Comparison of ENCODE assay signal across 25 cellular contexts in genomic region chr7:78863248-78863647, GRCh38.
DNase-seq lines count a peak whose midpoint lies in the region; ATAC-seq and TF ChIP-seq lines count a peak whose summit lies in the region.
"Had no signal": no experiment of that assay in that cellular context is flagged by ENCODE, and none has a peak within 500 bp of the region (broad histone marks: within the 10 kb centered on the region; RNA-seq: fewer than 3 reads in every experiment).

No MANE protein-coding gene starts in this region.

- H3K4me3 Mint-ChIP-seq in WTC11 (no peak overlapping the region), mesothelial cell of epicardium (no peak overlapping the region)
- H3K4me3 Mint-ChIP-seq: activated CD4-positive, alpha-beta memory T cell treated with anti-CD3 and anti-CD28 coated beads, Interleukin-2, amount 10 ng/mL, durations not matched to agents 7 days and 5 days; activated naive CD4-positive, alpha-beta T cell treated with anti-CD3 and anti-CD28 coated beads, Interleukin-2, amount 10 ng/mL, durations not matched to agents 7 days and 5 days; H9 had no signal

- H3K9me3 Mint-ChIP-seq in WTC11 (peaks cover 25% of the 10 kb centered on the region), mesothelial cell of epicardium (peaks cover 24% of the 10 kb centered on the region)

- ATAC-seq in Right ventricle myocardium superior (ENCODE audit: poor library complexity) (peak; percentile 89), WTC11 (no peak; the same call in 1 of the 2 replicates), GM19351 (IDR thresholded peaks at IDR 0.05; ENCODE audit: unreplicated experiment) (no peak)
- ATAC-seq: activated CD4-positive, CD25-positive, alpha-beta regulatory T cell treated with anti-CD3 and anti-CD28 coated beads, Interleukin-2, amount 50 U/mL, for 24 hours; esophagus mucosa; psoas muscle had no signal

- peaks cover 9% of the 10 kb centered on the region for H3K4me1 Mint-ChIP-seq in WTC11
- H3K4me1 Mint-ChIP-seq in mesothelial cell of epicardium = peaks cover 14% of the 10 kb centered on the region
- H3K4me1 Mint-ChIP-seq: activated CD4-positive, alpha-beta memory T cell treated with anti-CD3 and anti-CD28 coated beads, Interleukin-2, amount 10 ng/mL, durations not matched to agents 7 days and 5 days; activated naive CD4-positive, alpha-beta T cell treated with anti-CD3 and anti-CD28 coated beads, Interleukin-2, amount 10 ng/mL, durations not matched to agents 7 days and 5 days had no signal

- DNase-seq in Right ventricle myocardium superior = no peak
- no peak for DNase-seq in cardiac septum (ENCODE audit: low spot score)
- DNase-seq in WTC11 (ENCODE audit: low spot score) = no peak
- no peak for DNase-seq in mesothelial cell of epicardium (ENCODE audit: low spot score in 2 of 2, unreplicated experiment in 2 of 2)
- DNase-seq in GM19240 (ENCODE audit: insufficient read length, low spot score) = no peak
- DNase-seq in G401 (ENCODE audit: low spot score) = no peak
- DNase-seq: activated CD4-positive, alpha-beta memory T cell treated with anti-CD3 and anti-CD28 coated beads, Interleukin-2, amount 10 ng/mL, durations not matched to agents 7 days and 5 days; activated CD8-positive, alpha-beta memory T cell treated with anti-CD3 and anti-CD28 coated beads, Interleukin-2, amount 50 U/mL, for 48 hours; activated naive CD4-positive, alpha-beta T cell treated with anti-CD3 and anti-CD28 coated beads, Interleukin-2, amount 10 ng/mL, durations not matched to agents 7 days and 5 days; amniotic stem cell; BE2C; foreskin fibroblast; GF-D8; H9; left cardiac atrium; mesenchymal stem cell; NCI-H2107; NCI-H524; nucleus accumbens; psoas muscle; stimulated activated naive CD4-positive, alpha-beta T cell treated with Interleukin-2 at 50 U/mL for 16 hours; T-helper 1 cell had no signal

- CTCF ChIA-PET in WTC11 (lab: Charles Lee) = no interaction called here

- TF ChIP-seq CTCF in WTC11 (IDR thresholded peaks at IDR 0.05) (no peak), mesothelial cell of epicardium (IDR thresholded peaks at IDR 0.05; ENCODE audit: unreplicated experiment) (no peak)

- intact Hi-C loops in Right ventricle myocardium superior (cut with DNase I) (loop anchor here (5.0 kb wide), 1 partner anchor 146 kb away; no protein-coding TSS in a partner anchor), cardiac septum (cut with DNase I) (no loop called here)

- H3K27ac Mint-ChIP-seq in WTC11 (no peak overlapping the region), mesothelial cell of epicardium (peak overlapping the region; percentile 65)
- H3K27ac Mint-ChIP-seq: activated CD4-positive, alpha-beta memory T cell treated with anti-CD3 and anti-CD28 coated beads, Interleukin-2, amount 10 ng/mL, durations not matched to agents 7 days and 5 days; activated naive CD4-positive, alpha-beta T cell treated with anti-CD3 and anti-CD28 coated beads, Interleukin-2, amount 10 ng/mL, durations not matched to agents 7 days and 5 days had no signal

- H3K36me3 Mint-ChIP-seq in WTC11 (peaks cover 3% of the 10 kb centered on the region), mesothelial cell of epicardium (peaks cover 11% of the 10 kb centered on the region)
- H3K36me3 Mint-ChIP-seq: activated naive CD4-positive, alpha-beta T cell treated with anti-CD3 and anti-CD28 coated beads, Interleukin-2, amount 10 ng/mL, durations not matched to agents 7 days and 5 days had no signal

- H3K27me3 Mint-ChIP-seq in WTC11 (ENCODE audit: low read depth) (peaks cover 5% of the 10 kb centered on the region; the same call in 1 of the 2 replicates), mesothelial cell of epicardium (ENCODE audit: low read depth) (peaks cover 2% of the 10 kb centered on the region)
- H3K27me3 Mint-ChIP-seq: activated CD4-positive, alpha-beta memory T cell treated with anti-CD3 and anti-CD28 coated beads, Interleukin-2, amount 10 ng/mL, durations not matched to agents 7 days and 5 days; activated naive CD4-positive, alpha-beta T cell treated with anti-CD3 and anti-CD28 coated beads, Interleukin-2, amount 10 ng/mL, durations not matched to agents 7 days and 5 days had no signal

- POLR2A ChIA-PET in WTC11 (lab: Charles Lee) = interaction anchor here (0.6 kb wide), 1 partner anchor 10 kb away, joined by 4 read pairs; no protein-coding TSS in a partner anchor

- in situ Hi-C loops in G401 (cut with HindIII; ENCODE audit: low sequenced_read_pairs) = no loop called here

TF ChIP-seq in WTC11, 78 proteins besides CTCF, POLR2A, EP300 and RAD21:
- no peak for TF ChIP-seq MXD4 (CRISPR knock-in tag; IDR thresholded peaks at IDR 0.05; ENCODE audit: borderline replicate concordance)
- TF ChIP-seq, protein P1, sequence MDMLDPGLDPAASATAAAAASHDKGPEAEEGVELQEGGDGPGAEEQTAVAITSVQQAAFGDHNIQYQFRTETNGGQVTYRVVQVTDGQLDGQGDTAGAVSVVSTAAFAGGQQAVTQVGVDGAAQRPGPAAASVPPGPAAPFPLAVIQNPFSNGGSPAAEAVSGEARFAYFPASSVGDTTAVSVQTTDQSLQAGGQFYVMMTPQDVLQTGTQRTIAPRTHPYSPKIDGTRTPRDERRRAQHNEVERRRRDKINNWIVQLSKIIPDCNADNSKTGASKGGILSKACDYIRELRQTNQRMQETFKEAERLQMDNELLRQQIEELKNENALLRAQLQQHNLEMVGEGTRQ (CRISPR knock-in tag; IDR thresholded peaks at IDR 0.05) = 0 out of 2 replicates have a peak, but pooled peaks have one; percentile 39
